In the genomic region with DNA sequence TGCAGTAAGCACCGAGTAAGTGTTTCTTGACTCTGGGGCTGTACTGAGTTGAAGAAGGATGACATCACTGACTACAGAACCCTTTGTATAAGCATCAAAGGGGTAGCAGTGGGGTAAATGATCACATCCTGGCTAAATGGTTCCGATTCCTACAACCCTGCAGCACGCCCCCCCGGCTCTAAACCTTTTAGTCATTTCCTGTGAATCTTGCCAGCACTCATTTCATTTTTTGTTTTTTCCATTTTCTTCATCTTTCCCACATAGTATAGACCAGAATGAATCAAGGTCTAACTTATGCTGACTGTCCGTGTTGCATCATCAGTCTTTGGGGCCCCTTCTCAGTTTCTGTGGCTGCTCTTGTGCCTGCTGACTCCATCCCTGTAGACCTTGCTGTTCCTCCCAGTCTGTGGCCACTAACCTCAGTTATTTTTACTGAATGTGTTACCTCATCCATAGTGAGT, we compare ENCODE assay signal across 8 cellular contexts.
DNase-seq lines count a peak whose midpoint lies in the region; ATAC-seq, FAIRE-seq and TF ChIP-seq lines count a peak whose summit lies in the region.

No MANE protein-coding gene starts in this region.

- no peak for TF ChIP-seq POLR2A in endothelial cell of umbilical vein (IDR thresholded peaks at IDR 0.05; ENCODE audit: low read depth, low read length)

- H4K20me1 ChIP-seq in endothelial cell of umbilical vein (replicated peaks; ENCODE audit: control insufficient read depth, extremely low read depth, insufficient read depth, low read length) = no peaks in the 10 kb centered on the region
- no peaks in the 10 kb centered on the region for H4K20me1 ChIP-seq in H9 (ENCODE audit: control insufficient read depth, insufficient read depth, insufficient read length)

- no peak overlapping the region for H4K8ac ChIP-seq in H9 (replicated peaks; ENCODE audit: insufficient read length, low read depth, low read length)

- no peaks in the 10 kb centered on the region for H3K36me3 ChIP-seq in endothelial cell of umbilical vein (ENCODE audit: control insufficient read depth in 2 of 2, extremely low read depth in 1 of 2, insufficient read depth in 2 of 2, low read length in 2 of 2)

- H3K27me3 Mint-ChIP-seq in H9 (ENCODE audit: low read depth) = no peaks in the 10 kb centered on the region

- no peak overlapping the region for H2AK5ac ChIP-seq in H9 (ENCODE audit: insufficient read length, low read length)

- no peak overlapping the region for H3K4ac ChIP-seq in H9 (ENCODE audit: low read depth, low read length)

- no peaks in the 10 kb centered on the region for H3K9me3 ChIP-seq in endothelial cell of umbilical vein (replicated peaks; ENCODE audit: control insufficient read depth, insufficient read depth, low read length)
- H3K9me3 ChIP-seq in H9 (ENCODE audit: control insufficient read depth, low read depth, low read length) = no peaks in the 10 kb centered on the region

- H3T11ph ChIP-seq in H9 (ENCODE audit: low read length) = no peak overlapping the region

- WGBS in H9 (ENCODE audit: extremely low coverage, insufficient read length, low lambda C conversion rate) = no CpG with 5 or more reads among the region's 5 CpGs

- H3K9me3 Mint-ChIP-seq in H9 = no peaks in the 10 kb centered on the region

- H2AFZ ChIP-seq in endothelial cell of umbilical vein (ENCODE audit: low read depth, low read length) (no peak overlapping the region), H9 (ENCODE audit: low read length) (no peak overlapping the region)

- H3K4me1 Mint-ChIP-seq in H9 = no peaks in the 10 kb centered on the region

- peak; percentile 55 for DNase-seq in HFF-Myc (ENCODE audit: extremely low read depth, low read depth)
- peak; percentile 64 to 78 for DNase-seq in activated CD4-positive, alpha-beta T cell treated with anti-CD3 and anti-CD28 coated beads for 4 hours
- peak; percentile 90 for DNase-seq in endothelial cell of umbilical vein (ENCODE audit: low read depth, low spot score)
- peak; percentile 35 to 62 (median 50) for DNase-seq in stimulated activated CD4-positive, alpha-beta T cell treated with anti-CD3 and anti-CD28 coated beads, TNF-alpha, amount 100 ng/mL, for 4 hours (ENCODE audit: low read depth in 3 of 3)
- no peak for DNase-seq in H9
- no peak for DNase-seq in mesenteric fat pad (ENCODE audit: low spot score)

- peak overlapping the region; percentile 31 for H3K4me2 ChIP-seq in endothelial cell of umbilical vein (ENCODE audit: insufficient read depth, low read length)
- no peak overlapping the region for H3K4me2 ChIP-seq in H9 (ENCODE audit: insufficient read depth, insufficient read length, low read length)

- H2BK5ac ChIP-seq in H9 (ENCODE audit: insufficient read length, low read length) = no peak overlapping the region

- H2BK20ac ChIP-seq in H9 (ENCODE audit: low read depth, low read length, poor library complexity, severe bottlenecking) = no peak overlapping the region

- H3K18ac ChIP-seq in H9 (ENCODE audit: insufficient read length, low read depth, low read length) = no peak overlapping the region

- no peak overlapping the region for H3K14ac ChIP-seq in H9 (ENCODE audit: insufficient read depth, low read length)

- H3K27ac ChIP-seq in endothelial cell of umbilical vein (ENCODE audit: insufficient read depth, low read depth, low read length) (peak overlapping the region; percentile 85), H9 (ENCODE audit: insufficient read length, low read depth, low read length) (no peak overlapping the region)

- no peaks in the 10 kb centered on the region for H3K79me2 ChIP-seq in endothelial cell of umbilical vein (ENCODE audit: control insufficient read depth, insufficient read depth, low read length)
- H3K79me2 ChIP-seq in H9 (ENCODE audit: insufficient read depth, low read length) = no peaks in the 10 kb centered on the region

- no peaks in the 10 kb centered on the region for H3K23me2 ChIP-seq in H9 (ENCODE audit: insufficient read length, low read depth, low read length, poor library complexity, severe bottlenecking)

- H3K9me1 ChIP-seq in endothelial cell of umbilical vein (replicated peaks; ENCODE audit: control insufficient read depth, extremely low read depth, insufficient read depth, low read length) = no peaks in the 10 kb centered on the region

- intact Hi-C loops in endothelial cell of umbilical vein (cut with micrococcal nuclease) = loop anchor here (1.0 to 5.0 kb wide), 5 partner anchors 94 to 1048 kb away; no protein-coding TSS in a partner anchor

- ATAC-seq in HG02610 (IDR thresholded peaks at IDR 0.05; ENCODE audit: unreplicated experiment) (no peak), HG02870 (IDR thresholded peaks at IDR 0.05; ENCODE audit: unreplicated experiment) (no peak)

- H3K27ac Mint-ChIP-seq in H9 = no peak overlapping the region

- H4K5ac ChIP-seq in H9 (ENCODE audit: insufficient read length, low read depth, low read length) = no peak overlapping the region

- H2BK12ac ChIP-seq in H9 (ENCODE audit: insufficient read length, low read depth, low read length) = no peak overlapping the region

- no TSS peak for BruUV-seq in endothelial cell of umbilical vein (replicated peaks; lab: Mats Ljungman, UMichigan)

- H3K9ac ChIP-seq in endothelial cell of umbilical vein (replicated peaks; ENCODE audit: extremely low read depth, insufficient read depth, low read length) (peak overlapping the region; percentile 11), H9 (ENCODE audit: extremely low read depth, insufficient read length, low read length) (no peak overlapping the region)

- POLR2A ChIA-PET in endothelial cell of umbilical vein (lab: Charles Lee) = no interaction called here

- no peak overlapping the region for H3K23ac ChIP-seq in H9 (ENCODE audit: insufficient read length, low read depth, low read length)

- H3K4me3 ChIP-seq in HFF-Myc (replicated peaks; ENCODE audit: low read depth, low read length) (no peak overlapping the region), endothelial cell of umbilical vein (replicated peaks in 1 of 3; ENCODE audit: insufficient read depth in 1 of 3, low read depth in 1 of 3, low read length in 3 of 3) (no peak overlapping the region)

- no peak overlapping the region for H3K56ac ChIP-seq in H9 (ENCODE audit: insufficient read length, low read depth, low read length)

- H3K27me3 ChIP-seq in endothelial cell of umbilical vein (ENCODE audit: control insufficient read depth in 2 of 2, insufficient read depth in 2 of 2, low read length in 2 of 2) (no peaks in the 10 kb centered on the region), H9 (ENCODE audit: insufficient read depth, low read length) (no peaks in the 10 kb centered on the region)

- H3K4me1 ChIP-seq in endothelial cell of umbilical vein (ENCODE audit: control insufficient read depth, extremely low read depth, insufficient read depth, low read length) = peaks cover 19% of the 10 kb centered on the region
- H3K4me1 ChIP-seq in H9 (ENCODE audit: insufficient read depth, low read length) = no peaks in the 10 kb centered on the region

- H2BK15ac ChIP-seq in H9 (ENCODE audit: low read depth, low read length) = no peak overlapping the region

- TF ChIP-seq CTCF in HFF-Myc (IDR thresholded peaks at IDR 0.05; ENCODE audit: low read depth, low read length, missing control alignments) = no peak
- TF ChIP-seq CTCF in endothelial cell of umbilical vein (IDR thresholded peaks at IDR 0.05; ENCODE audit: extremely low read depth in 1 of 2, insufficient read depth in 1 of 2, low read depth in 1 of 2, low read length in 2 of 2) = no peak
- no peak for TF ChIP-seq CTCF in H9 (conservative IDR thresholded peaks at IDR 0.05)

- H3K79me1 ChIP-seq in H9 (ENCODE audit: insufficient read depth, low read depth, low read length, poor library complexity, severe bottlenecking) = no peaks in the 10 kb centered on the region

- H4K91ac ChIP-seq in H9 (ENCODE audit: insufficient read length, low read depth, low read length) = no peak overlapping the region

- H3K36me3 Mint-ChIP-seq in H9 (ENCODE audit: insufficient read depth in 1 of 3, low read depth in 3 of 3) = no peaks in the 10 kb centered on the region

- CTCF ChIA-PET in endothelial cell of umbilical vein (lab: Charles Lee) = interaction anchor here (1.3 to 1.6 kb wide), 2 partner anchors 43 to 165 kb away, joined by 3 to 4 read pairs; no protein-coding TSS in a partner anchor

- H3K4me3 Mint-ChIP-seq in H9 = no peak overlapping the region

- H2BK120ac ChIP-seq in H9 (ENCODE audit: low read depth, low read length, poor library complexity, severe bottlenecking) = no peak overlapping the region

- dilution Hi-C loops in endothelial cell of umbilical vein (cut with MboI; ENCODE audit: extremely low pct_ligation_motif_present, low sequenced_read_pairs) = no loop called here

- peak; percentile 91 for FAIRE-seq in endothelial cell of umbilical vein (lab: Jason Lieb, UNC)

TF ChIP-seq in endothelial cell of umbilical vein, 7 proteins besides CTCF, POLR2A, EP300 and RAD21:
- TF ChIP-seq FOS (IDR thresholded peaks at IDR 0.05; ENCODE audit: borderline replicate concordance, insufficient read depth, low read length) (peak; percentile 71), JUN (IDR thresholded peaks at IDR 0.05; ENCODE audit: borderline replicate concordance, insufficient read depth, insufficient read length, low read depth) (peak; percentile 82), MYC (IDR thresholded peaks at IDR 0.05; ENCODE audit: low read depth, low read length) (no peak), POLR2AphosphoS5 (IDR thresholded peaks at IDR 0.05; ENCODE audit: insufficient read depth, low read depth, low read length) (peak; percentile 62), GATA2 (IDR thresholded peaks at IDR 0.05; ENCODE audit: insufficient read depth, insufficient read length, low read depth, low read length) (peak; percentile 17), EZH2 (IDR thresholded peaks at IDR 0.05; ENCODE audit: borderline replicate concordance, low read depth, low read length, severe bottlenecking) (no peak)
- TF ChIP-seq, protein P1, sequence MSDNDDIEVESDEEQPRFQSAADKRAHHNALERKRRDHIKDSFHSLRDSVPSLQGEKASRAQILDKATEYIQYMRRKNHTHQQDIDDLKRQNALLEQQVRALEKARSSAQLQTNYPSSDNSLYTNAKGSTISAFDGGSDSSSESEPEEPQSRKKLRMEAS (IDR thresholded peaks at IDR 0.05; ENCODE audit: insufficient read depth, insufficient read length) = no peak

Comparison
In these comparisons a context has a peak if more than half of its experiments do, and no peak if none do; other contexts are left out.
1. DNase-seq: peak in HFF-Myc (single experiment), activated CD4-positive, alpha-beta T cell treated with anti-CD3 and anti-CD28 coated beads for 4 hours (2 of 2), endothelial cell of umbilical vein (single experiment) and stimulated activated CD4-positive, alpha-beta T cell treated with anti-CD3 and anti-CD28 coated beads, TNF-alpha, amount 100 ng/mL, for 4 hours (3 of 3); none in H9 (single experiment) and mesenteric fat pad (single experiment).